ENCODE assay signal across 20 cellular contexts in the genomic region with DNA sequence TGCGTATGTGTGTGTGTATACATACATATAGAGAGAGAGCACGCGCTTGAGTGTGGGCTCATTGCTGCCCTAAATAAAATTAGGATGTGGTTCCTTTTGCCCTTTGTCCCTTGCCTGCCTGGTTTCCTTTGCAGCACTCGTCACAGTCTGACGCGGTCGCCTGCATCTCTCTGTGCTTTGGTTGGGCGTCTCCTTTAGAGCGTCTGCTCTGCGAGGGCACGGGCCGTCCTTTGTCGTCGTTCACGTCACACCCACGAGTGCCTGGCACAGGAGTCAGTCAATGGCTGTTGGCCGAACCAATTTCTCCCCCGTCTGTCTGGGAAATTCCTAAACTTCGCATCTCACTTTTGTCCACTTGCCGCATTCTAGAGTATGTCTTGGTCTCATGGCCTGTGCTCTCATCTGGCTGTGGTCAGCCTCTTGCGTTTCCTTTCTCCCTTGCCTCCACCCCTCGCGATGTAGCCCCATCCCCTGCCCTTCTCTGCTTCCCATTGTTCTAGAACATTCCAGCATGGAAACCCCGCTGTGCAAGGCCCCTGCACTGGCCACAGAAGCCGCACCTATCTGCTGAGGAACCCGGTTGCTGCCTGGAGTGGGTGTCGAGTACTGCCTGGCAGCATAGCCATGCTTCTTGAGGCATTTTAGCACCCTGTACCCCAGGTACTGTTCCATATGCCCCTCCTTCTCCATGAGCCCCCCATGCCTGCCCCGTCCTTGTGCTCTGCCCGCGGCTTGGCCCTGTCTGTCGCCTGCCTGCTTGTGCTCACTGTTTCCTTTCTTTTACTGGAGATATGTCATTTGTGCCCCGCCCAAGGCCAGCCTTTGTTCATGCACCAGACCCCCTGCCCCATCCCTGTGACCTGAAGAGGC. TPM values are rescaled to one million over a fixed set of nuclear protein-coding genes. Genes with fewer than 3 reads are reported as not detected.
A peak's percentile ranks its signal among the peaks of the same experiment; 100 is the strongest.
DNase-seq lines count a peak whose midpoint lies in the region; ATAC-seq and TF ChIP-seq lines count a peak whose summit lies in the region.
"Had no signal": no experiment of that assay in that cellular context is flagged by ENCODE, and none has a peak within 500 bp of the region (broad histone marks: within the 10 kb centered on the region; RNA-seq: fewer than 3 reads in every experiment).

No MANE protein-coding gene starts in this region.

- H3K36me3 ChIP-seq in iPS-20b (ENCODE audit: insufficient read depth, low read depth, low read length) (peaks cover 34% of the 10 kb centered on the region), smooth muscle cell (ENCODE audit: low read depth) (no peaks in the 10 kb centered on the region)

- TF ChIP-seq CTCF in WTC11 (IDR thresholded peaks at IDR 0.05), result no peak
- no peak for TF ChIP-seq CTCF in smooth muscle cell (IDR thresholded peaks at IDR 0.05; ENCODE audit: borderline replicate concordance, insufficient read depth, poor library complexity, severe bottlenecking)

- H3K27me3 ChIP-seq in iPS-20b (ENCODE audit: insufficient read depth, low read length), result no peaks in the 10 kb centered on the region
- no peaks in the 10 kb centered on the region for H3K27me3 ChIP-seq in smooth muscle cell (ENCODE audit: low read depth)

- H3K79me2 ChIP-seq in smooth muscle cell (ENCODE audit: low read depth), result peaks cover 87% of the 10 kb centered on the region

- H3K4me3 ChIP-seq in iPS-20b (ENCODE audit: low read length) (no peak overlapping the region), smooth muscle cell (no peak overlapping the region)
- H3K4me3 ChIP-seq: skin epidermis had no signal

- ATAC-seq in WTC11, result peak; percentile 45
- no peak for ATAC-seq in stimulated activated memory B cell treated with anti-CD40 and anti-IgM and Interleukin-4, amounts not matched to agents 10 μg/mL and 1 μg/mL and 100 μg/mL, for 72 hours

- WGBS in smooth muscle cell (ENCODE audit: low lambda C conversion rate), result 95% methylated on average over 32 of the region's 32 CpGs

- H3F3A ChIP-seq in smooth muscle cell (ENCODE audit: low read depth), result peaks cover 26% of the 10 kb centered on the region

- H2AFZ ChIP-seq in smooth muscle cell (ENCODE audit: low read depth), result no peak overlapping the region

- H3K27me3 Mint-ChIP-seq in WTC11 (ENCODE audit: low read depth), result no peaks in the 10 kb centered on the region
- H3K27me3 Mint-ChIP-seq in stimulated activated memory B cell treated with anti-CD40 and anti-IgM and Interleukin-4, amounts not matched to agents 10 μg/mL and 1 μg/mL and 100 μg/mL, for 72 hours, result no peaks in the 10 kb centered on the region

- H3K4me1 Mint-ChIP-seq in WTC11, result peaks cover 33% of the 10 kb centered on the region
- H3K4me1 Mint-ChIP-seq in stimulated activated memory B cell treated with anti-CD40 and anti-IgM and Interleukin-4, amounts not matched to agents 10 μg/mL and 1 μg/mL and 100 μg/mL, for 72 hours, result peaks cover 85% of the 10 kb centered on the region

- peak; percentile 72 for DNase-seq in activated effector memory CD4-positive, alpha-beta T cell treated with anti-CD3 and anti-CD28 coated beads, Interleukin-2, amount 50 U/mL, for 16 hours
- DNase-seq in activated effector memory CD4-positive, alpha-beta T cell treated with Interleukin-2 at 50 U/mL for 16 hours, result no peak
- DNase-seq in WTC11 (ENCODE audit: low spot score) (peak; percentile 63), smooth muscle cell (lab: John Stamatoyannopoulos, UW; ENCODE audit: unreplicated experiment) (no peak), GDM1 (lab: John Stamatoyannopoulos, UW) (no peak), DMS153 treated with DMSO at 0.1 percent for 48 hours (lab: John Stamatoyannopoulos, UW; ENCODE audit: unreplicated experiment) (no peak)
- DNase-seq: activated CD4-positive, alpha-beta T cell treated with anti-CD3 and anti-CD28 coated beads for 48 hours; activated T-cell treated with anti-CD3 and anti-CD28 coated beads, Interleukin-2, amount 50 U/mL, for 48 hours; HCEC 1CT; islet precursor cell; KBM-7; midbrain; NCI-H1092 treated with DMSO at 0.1 percent for 48 hours; occipital lobe; SHP77; stimulated activated naive CD4-positive, alpha-beta T cell treated with Interleukin-2 at 50 U/mL for 16 hours; T1000 had no signal

- peaks cover 92% of the 10 kb centered on the region for H4K20me1 ChIP-seq in smooth muscle cell (ENCODE audit: low read depth)

- peaks cover 5% of the 10 kb centered on the region for H3K4me1 ChIP-seq in iPS-20b (ENCODE audit: insufficient read depth, low read length)
- H3K4me1 ChIP-seq in smooth muscle cell (ENCODE audit: low read depth), result peaks cover 3% of the 10 kb centered on the region

- no peak overlapping the region for H3K27ac ChIP-seq in iPS-20b (ENCODE audit: low read length)
- peak overlapping the region; percentile 66 for H3K27ac ChIP-seq in smooth muscle cell (ENCODE audit: low read depth)

- no peak overlapping the region for H3K4me2 ChIP-seq in smooth muscle cell

- peak overlapping the region; percentile 91 for H3K27ac Mint-ChIP-seq in WTC11
- no peak overlapping the region for H3K27ac Mint-ChIP-seq in stimulated activated memory B cell treated with anti-CD40 and anti-IgM and Interleukin-4, amounts not matched to agents 10 μg/mL and 1 μg/mL and 100 μg/mL, for 72 hours

- H3K9me3 ChIP-seq in iPS-20b (ENCODE audit: insufficient read depth, low read depth, low read length) (no peaks in the 10 kb centered on the region), smooth muscle cell (replicated peaks; ENCODE audit: low read depth) (no peaks in the 10 kb centered on the region)

- H3K9ac ChIP-seq in iPS-20b (ENCODE audit: low read depth, low read length), result peak overlapping the region; percentile 13; the same call in 1 of the 2 replicates
- no peak overlapping the region for H3K9ac ChIP-seq in smooth muscle cell (ENCODE audit: low read depth)

- CTCF ChIA-PET in WTC11 (lab: Charles Lee), result no interaction called here

- POLR2A ChIA-PET in WTC11 (lab: Charles Lee), result no interaction called here

- peaks cover 28% of the 10 kb centered on the region for H3K36me3 Mint-ChIP-seq in WTC11
- peaks cover 60% of the 10 kb centered on the region for H3K36me3 Mint-ChIP-seq in stimulated activated memory B cell treated with anti-CD40 and anti-IgM and Interleukin-4, amounts not matched to agents 10 μg/mL and 1 μg/mL and 100 μg/mL, for 72 hours

- no peaks in the 10 kb centered on the region for H3K9me3 Mint-ChIP-seq in WTC11
- no peaks in the 10 kb centered on the region for H3K9me3 Mint-ChIP-seq in stimulated activated memory B cell treated with anti-CD40 and anti-IgM and Interleukin-4, amounts not matched to agents 10 μg/mL and 1 μg/mL and 100 μg/mL, for 72 hours

- no peak overlapping the region for H3K4me3 Mint-ChIP-seq in WTC11
- H3K4me3 Mint-ChIP-seq in stimulated activated memory B cell treated with anti-CD40 and anti-IgM and Interleukin-4, amounts not matched to agents 10 μg/mL and 1 μg/mL and 100 μg/mL, for 72 hours, result no peak overlapping the region

TF ChIP-seq in WTC11, 78 proteins besides CTCF, POLR2A, EP300 and RAD21:
- TF ChIP-seq, protein P1, sequence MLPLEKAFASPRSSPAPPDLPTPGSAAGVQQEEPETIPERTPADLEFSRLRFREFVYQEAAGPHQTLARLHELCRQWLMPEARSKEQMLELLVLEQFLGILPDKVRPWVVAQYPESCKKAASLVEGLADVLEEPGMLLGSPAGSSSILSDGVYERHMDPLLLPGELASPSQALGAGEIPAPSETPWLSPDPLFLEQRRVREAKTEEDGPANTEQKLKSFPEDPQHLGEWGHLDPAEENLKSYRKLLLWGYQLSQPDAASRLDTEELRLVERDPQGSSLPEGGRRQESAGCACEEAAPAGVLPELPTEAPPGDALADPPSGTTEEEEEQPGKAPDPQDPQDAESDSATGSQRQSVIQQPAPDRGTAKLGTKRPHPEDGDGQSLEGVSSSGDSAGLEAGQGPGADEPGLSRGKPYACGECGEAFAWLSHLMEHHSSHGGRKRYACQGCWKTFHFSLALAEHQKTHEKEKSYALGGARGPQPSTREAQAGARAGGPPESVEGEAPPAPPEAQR (CRISPR knock-in tag; IDR thresholded peaks at IDR 0.05), result no peak
- no peak for TF ChIP-seq TCF7 (CRISPR knock-in tag; IDR thresholded peaks at IDR 0.05; ENCODE audit: low read depth)

RNA-seq across cellular contexts. Expression of a gene that starts 8.0 kb away (rescaled TPM):
- total RNA-seq in WTC11 (2021) (66.9 to 86.9 TPM (median 79.8 TPM) in 3 replicates), smooth muscle cell (40.8 and 48.2 TPM in 2 replicates)
- 48.0 and 60.9 TPM in 2 replicates for polyA plus RNA-seq in smooth muscle cell

RNA-seq across cellular contexts. Expression of a gene that starts 48.8 kb away (rescaled TPM):
- 143 to 167 TPM (median 159 TPM) in 3 replicates for total RNA-seq in WTC11 (2021)
- total RNA-seq in smooth muscle cell, result 59.1 and 76.9 TPM in 2 replicates
- 132 and 135 TPM in 2 replicates for polyA plus RNA-seq in smooth muscle cell

RNA-seq across cellular contexts. Expression of a gene that starts 49.3 kb away (rescaled TPM):
- total RNA-seq in WTC11 (2021) (36.9 to 41.5 TPM (median 40.4 TPM) in 3 replicates), smooth muscle cell (6.6 and 9.0 TPM in 2 replicates)
- 13.0 and 14.9 TPM in 2 replicates for polyA plus RNA-seq in smooth muscle cell

Comparison
In these comparisons a context has a peak if more than half of its experiments do, and no peak if none do; other contexts are left out.
1. DNase-seq: peak in activated effector memory CD4-positive, alpha-beta T cell treated with anti-CD3 and anti-CD28 coated beads, Interleukin-2, amount 50 U/mL, for 16 hours (single experiment) and WTC11 (single experiment); none in activated effector memory CD4-positive, alpha-beta T cell treated with Interleukin-2 at 50 U/mL for 16 hours (single experiment), smooth muscle cell (single experiment), GDM1 (single experiment) and DMS153 treated with DMSO at 0.1 percent for 48 hours (single experiment).